ENCODE assay signal across 17 cellular contexts in genomic region chr22:44379817-44380560, GRCh38.
"Had no signal": no experiment of that assay in that cellular context is flagged by ENCODE, and none has a peak within 500 bp of the region (broad histone marks: within the 10 kb centered on the region; RNA-seq: fewer than 3 reads in every experiment).

No MANE protein-coding gene starts in this region.

- H3K36me3 ChIP-seq: ascending aorta, esophagus muscularis mucosa, right atrium auricular region, upper lobe of left lung had no signal

- H3K4me3 ChIP-seq: ascending aorta, esophagus muscularis mucosa, right atrium auricular region, upper lobe of left lung had no signal

- ATAC-seq: activated CD4-positive, CD25-positive, alpha-beta regulatory T cell treated with anti-CD3 and anti-CD28 coated beads, Interleukin-2, amount 50 U/mL, for 24 hours; activated naive CD8-positive, alpha-beta T cell treated with anti-CD3 and anti-CD28 coated beads, Interleukin-2, amount 50 U/mL, for 24 hours; left colon; natural killer cell had no signal

- H3K4me1 ChIP-seq: ascending aorta, right atrium auricular region, upper lobe of left lung had no signal

- H3K27ac Mint-ChIP-seq: activated naive CD8-positive, alpha-beta T cell treated with anti-CD3 and anti-CD28 coated beads, Interleukin-2, amount 50 U/mL, for 24 hours; memory B cell; natural killer cell; progenitor cell of endocrine pancreas; stimulated activated naive CD8-positive, alpha-beta T cell treated with anti-CD3 and anti-CD28 coated beads, Interleukin-15, Interleukin-2, amounts not matched to agents 100 ng/mL and 50 ng/mL, for 24 hours had no signal

- H3K27me3 ChIP-seq: ascending aorta, esophagus muscularis mucosa, right atrium auricular region, upper lobe of left lung had no signal

- H3K4me1 Mint-ChIP-seq: activated naive CD8-positive, alpha-beta T cell treated with anti-CD3 and anti-CD28 coated beads, Interleukin-2, amount 50 U/mL, for 24 hours; memory B cell; natural killer cell had no signal

- DNase-seq: activated CD4-positive, alpha-beta T cell treated with anti-CD3 and anti-CD28 coated beads, Interleukin-2, amount 50 U/mL, for 1 hour; activated CD8-positive, alpha-beta memory T cell treated with anti-CD3 and anti-CD28 coated beads for 24 hours; activated naive CD4-positive, alpha-beta T cell; activated naive CD8-positive, alpha-beta T cell treated with anti-CD3 and anti-CD28 coated beads, Interleukin-2, amount 50 U/mL, for 24 hours; natural killer cell; occipital lobe; small intestine; T-helper 9 cell; upper lobe of left lung had no signal

- H3K27ac ChIP-seq: ascending aorta, esophagus muscularis mucosa, right atrium auricular region, upper lobe of left lung had no signal

- H3K4me3 Mint-ChIP-seq: activated naive CD8-positive, alpha-beta T cell treated with anti-CD3 and anti-CD28 coated beads, Interleukin-2, amount 50 U/mL, for 24 hours; memory B cell; natural killer cell; stimulated activated naive CD8-positive, alpha-beta T cell treated with anti-CD3 and anti-CD28 coated beads, Interleukin-15, Interleukin-2, amounts not matched to agents 100 ng/mL and 50 ng/mL, for 24 hours had no signal
